Comparison of ENCODE assay signal across 13 cellular contexts in the genomic region with DNA sequence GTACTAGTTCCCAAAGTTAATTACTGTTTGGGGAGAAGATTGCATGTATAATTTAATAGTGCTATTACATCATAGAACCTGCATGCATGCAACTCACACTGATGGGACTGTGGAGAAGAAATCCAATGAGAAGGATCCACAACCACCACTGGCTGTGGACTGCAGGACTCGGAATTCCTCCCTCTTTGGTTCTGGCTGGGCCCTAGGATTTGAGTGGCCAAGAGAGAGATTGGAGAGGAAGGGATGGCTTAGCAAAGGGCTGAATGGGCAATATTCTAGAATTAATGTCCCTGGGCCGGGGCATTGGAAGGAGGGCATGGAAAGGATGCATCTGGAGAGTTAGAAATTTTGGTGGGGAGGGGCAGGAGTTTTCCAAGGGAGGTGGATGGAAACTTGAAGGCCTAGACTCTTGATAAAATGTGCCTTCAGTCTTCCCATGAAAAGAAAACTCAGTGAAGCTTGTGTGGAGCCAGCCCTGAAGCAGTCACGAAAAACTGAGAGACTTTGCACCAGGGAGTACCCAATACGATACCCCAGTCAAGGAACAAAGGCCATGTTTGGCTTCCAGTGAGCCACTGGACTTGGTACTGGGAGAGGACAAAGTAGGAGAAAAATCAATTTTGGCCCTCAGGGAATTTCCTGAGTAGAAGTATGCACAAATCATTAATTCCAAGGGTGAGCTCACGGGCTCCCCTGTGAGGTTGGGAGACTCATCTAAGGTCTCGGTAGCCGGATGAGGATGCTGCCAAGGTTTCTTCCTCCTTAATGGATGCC. TPM values are rescaled to one million over a fixed set of nuclear protein-coding genes. Genes with fewer than 3 reads are reported as not detected.
A peak's percentile ranks its signal among the peaks of the same experiment; 100 is the strongest.
DNase-seq lines count a peak whose midpoint lies in the region; ATAC-seq, FAIRE-seq and TF ChIP-seq lines count a peak whose summit lies in the region.
"Had no signal": no experiment of that assay in that cellular context is flagged by ENCODE, and none has a peak within 500 bp of the region (broad histone marks: within the 10 kb centered on the region; RNA-seq: fewer than 3 reads in every experiment).

No MANE protein-coding gene starts in this region.

- no peak overlapping the region for H3K4ac ChIP-seq in mesenchymal stem cell (ENCODE audit: low read depth in 1 of 2, low read length in 2 of 2)

- H2BK15ac ChIP-seq in mesenchymal stem cell (ENCODE audit: low read depth, poor library complexity, severe bottlenecking) = no peak overlapping the region

- H2BK120ac ChIP-seq in mesenchymal stem cell (ENCODE audit: low read depth, low read length) = no peak overlapping the region

- no peaks in the 10 kb centered on the region for H3K79me1 ChIP-seq in mesenchymal stem cell (replicated peaks; ENCODE audit: low read length, poor library complexity, severe bottlenecking)

- H3K9me3 ChIP-seq in HEK293 (ENCODE audit: control insufficient read depth, insufficient read depth, low read depth, low read length) (no peaks in the 10 kb centered on the region), mesenchymal stem cell (ENCODE audit: control insufficient read depth, low read length) (no peaks in the 10 kb centered on the region), small intestine (ENCODE audit: control insufficient read depth, low read depth) (no peaks in the 10 kb centered on the region), esophagus squamous epithelium (no peaks in the 10 kb centered on the region)
- H3K9me3 ChIP-seq: BLaER1 treated with 17β-estradiol and CSF1 and Interleukin-3, amounts not matched to agents 10 nM and 100 nM had no signal

- no peak overlapping the region for H2BK5ac ChIP-seq in mesenchymal stem cell (ENCODE audit: low read depth, low read length, poor library complexity, severe bottlenecking)

- CTCF ChIA-PET in HEK293 (lab: Yijun Ruan, JAX) = no interaction called here

- H2AFZ ChIP-seq in mesenchymal stem cell (ENCODE audit: low read depth, low read length) = no peak overlapping the region

- no peak overlapping the region for H3K14ac ChIP-seq in mesenchymal stem cell (ENCODE audit: low read length in 2 of 2)

- POLR2A ChIA-PET in HEK293 (lab: Yijun Ruan, JAX) = no interaction called here

- 98% methylated on average over 7 of the region's 7 CpGs for WGBS in mesenchymal stem cell
- WGBS in small intestine, 3 donors = 59 to 83% (median 61%) methylated on average over 7 of the region's 7 CpGs
- 80 to 86% methylated on average over 7 of the region's 7 CpGs for WGBS in esophagus squamous epithelium, 2 donors

- peak; percentile 36 for ATAC-seq in left colon
- ATAC-seq in GM21423 (IDR thresholded peaks at IDR 0.05; ENCODE audit: unreplicated experiment) = no peak

- H3K9ac ChIP-seq in mesenchymal stem cell (ENCODE audit: low read length) = no peak overlapping the region
- H3K9ac ChIP-seq: BLaER1 treated with 17β-estradiol and CSF1 and Interleukin-3, amounts not matched to agents 10 nM and 100 nM had no signal

- TF ChIP-seq CTCF in HEK293 (tag by site-specific recombination; IDR thresholded peaks at IDR 0.05) = no peak
- TF ChIP-seq CTCF in esophagus squamous epithelium (IDR thresholded peaks at IDR 0.05) = no peak

- DNase-seq in left colon (no peak), mesenchymal stem cell (no peak), small intestine (peak; percentile 90), NCI-H524 (lab: John Stamatoyannopoulos, UW) (no peak), esophagus squamous epithelium (lab: John Stamatoyannopoulos, UW) (no peak)
- DNase-seq: ACHN; CD4-positive, CD25-positive, alpha-beta regulatory T cell; DMS79; HCEC 1CT had no signal

- H3K27me3 ChIP-seq in mesenchymal stem cell (ENCODE audit: control insufficient read depth in 1 of 2, insufficient read depth in 1 of 2, low read length in 2 of 2) = no peaks in the 10 kb centered on the region
- no peaks in the 10 kb centered on the region for H3K27me3 ChIP-seq in small intestine (ENCODE audit: control insufficient read depth in 2 of 2, insufficient read depth in 2 of 2, low read length in 2 of 2)
- H3K27me3 ChIP-seq in esophagus squamous epithelium = no peaks in the 10 kb centered on the region
- H3K27me3 ChIP-seq: BLaER1 treated with 17β-estradiol and CSF1 and Interleukin-3, amounts not matched to agents 10 nM and 100 nM had no signal

- peaks cover 10% of the 10 kb centered on the region for H3K4me1 ChIP-seq in HEK293 (ENCODE audit: control insufficient read depth, insufficient read depth, low read length)
- peaks cover 21% of the 10 kb centered on the region for H3K4me1 ChIP-seq in mesenchymal stem cell (ENCODE audit: control insufficient read depth, insufficient read depth, low read depth, low read length)
- H3K4me1 ChIP-seq in small intestine (ENCODE audit: control insufficient read depth in 2 of 2, insufficient read depth in 1 of 2, low read depth in 1 of 2, low read length in 1 of 2) = no peaks in the 10 kb centered on the region
- H3K4me1 ChIP-seq in esophagus squamous epithelium = peaks cover 0 to 29% (median 18%) of the 10 kb centered on the region in 3 donors

- H3K27ac ChIP-seq in HEK293 (ENCODE audit: extremely low read depth, low read depth, low read length) (no peak overlapping the region), mesenchymal stem cell (ENCODE audit: low read length, poor library complexity, severe bottlenecking) (no peak overlapping the region), small intestine (ENCODE audit: low read depth in 1 of 2, low read length in 1 of 2) (peak overlapping the region in 1 of 2 donors; percentile 70), esophagus squamous epithelium (no peak overlapping the region)
- H3K27ac ChIP-seq: BLaER1 treated with 17β-estradiol and CSF1 and Interleukin-3, amounts not matched to agents 10 nM and 100 nM had no signal

- no peak for FAIRE-seq in small intestine (lab: Jason Lieb, UNC)
- FAIRE-seq: GM12891 had no signal

- H2BK12ac ChIP-seq in mesenchymal stem cell (ENCODE audit: low read length in 2 of 2) = no peak overlapping the region

- no peak overlapping the region for H3K23ac ChIP-seq in mesenchymal stem cell (ENCODE audit: low read length in 2 of 2)

- H3K4me3 ChIP-seq in HEK293 (ENCODE audit: low read depth, low read length) (no peak overlapping the region), mesenchymal stem cell (ENCODE audit: insufficient read depth in 1 of 2, low read depth in 1 of 2, low read length in 2 of 2) (no peak overlapping the region), small intestine (ENCODE audit: low read depth in 1 of 2, low read length in 2 of 2) (no peak overlapping the region), esophagus squamous epithelium (no peak overlapping the region)
- H3K4me3 ChIP-seq: BLaER1 treated with 17β-estradiol and CSF1 and Interleukin-3, amounts not matched to agents 10 nM and 100 nM had no signal

- no peak overlapping the region for H3K4me2 ChIP-seq in mesenchymal stem cell (ENCODE audit: low read length, poor library complexity, severe bottlenecking)
- H3K4me2 ChIP-seq: BLaER1 treated with 17β-estradiol and CSF1 and Interleukin-3, amounts not matched to agents 10 nM and 100 nM had no signal

- peak overlapping the region; percentile 86 for H2AK5ac ChIP-seq in mesenchymal stem cell (ENCODE audit: low read length, severe bottlenecking)

- intact Hi-C loops in left colon (cut with DNase I, micrococcal nuclease) (no loop called here), esophagus squamous epithelium (cut with DNase I) (no loop called here)

- H3K36me3 ChIP-seq in HEK293 (ENCODE audit: control insufficient read depth in 2 of 2, insufficient read depth in 1 of 2, low read length in 2 of 2) = no peaks in the 10 kb centered on the region
- no peaks in the 10 kb centered on the region for H3K36me3 ChIP-seq in mesenchymal stem cell (ENCODE audit: control insufficient read depth in 1 of 2, insufficient read depth in 2 of 2, low read depth in 1 of 2, low read length in 2 of 2)
- no peaks in the 10 kb centered on the region for H3K36me3 ChIP-seq in small intestine (ENCODE audit: control insufficient read depth in 2 of 2, insufficient read depth in 2 of 2, low read length in 2 of 2)
- no peaks in the 10 kb centered on the region for H3K36me3 ChIP-seq in esophagus squamous epithelium
- H3K36me3 ChIP-seq: BLaER1 treated with 17β-estradiol and CSF1 and Interleukin-3, amounts not matched to agents 10 nM and 100 nM had no signal

- no peak for TF ChIP-seq POLR2A in esophagus squamous epithelium (IDR thresholded peaks at IDR 0.05)

- no peak overlapping the region for H4K91ac ChIP-seq in mesenchymal stem cell (ENCODE audit: low read length)

- no peak overlapping the region for H4K8ac ChIP-seq in mesenchymal stem cell (ENCODE audit: low read length)

- no peak overlapping the region for H3K18ac ChIP-seq in mesenchymal stem cell (ENCODE audit: low read depth in 1 of 2, low read length in 2 of 2)

TF ChIP-seq in HEK293, 187 proteins besides CTCF, POLR2A, EP300 and RAD21:
- TF ChIP-seq ZNF600 (tag by site-specific recombination; IDR thresholded peaks at IDR 0.05) = peak; percentile 45; the same call in 1 of the 2 replicates
- TF ChIP-seq ZNF335 (tag by site-specific recombination; conservative IDR thresholded peaks at IDR 0.05) = no peak
TF ChIP-seq in HEK293: peak in this region for 1.

RNA-seq across cellular contexts. Expression of a gene that starts 31.4 kb away (rescaled TPM):
- total RNA-seq in left colon (100 to 1,000 TPM; 576 to 607 TPM), esophagus squamous epithelium (100 to 1,000 TPM in 2 of 4 donors, 10 to 100 TPM in 2; 44.3 to 680 (median 138) TPM)
- polyA plus RNA-seq in mesenchymal stem cell (2013, experiment 1 of 2) = 825 TPM
- 826 TPM for polyA plus RNA-seq in mesenchymal stem cell (2013, experiment 2 of 2)
- polyA plus RNA-seq in small intestine = 100 to 1,000 TPM; 353 to 542 (median 411) TPM
